Comparison of ENCODE assay signal across 19 cellular contexts in genomic region chr4:85913925-85914694, GRCh38.
A peak's percentile ranks its signal among the peaks of the same experiment; 100 is the strongest.
DNase-seq lines count a peak whose midpoint lies in the region; ATAC-seq and TF ChIP-seq lines count a peak whose summit lies in the region.
"Had no signal": no experiment of that assay in that cellular context is flagged by ENCODE, and none has a peak within 500 bp of the region (broad histone marks: within the 10 kb centered on the region; RNA-seq: fewer than 3 reads in every experiment).

No MANE protein-coding gene starts in this region.

- no peak for TF ChIP-seq CTCF in nephron progenitor cell (IDR thresholded peaks at IDR 0.05)

- peaks cover 26% of the 10 kb centered on the region for H3K36me3 Mint-ChIP-seq in nephron progenitor cell (ENCODE audit: low read depth)
- H3K36me3 Mint-ChIP-seq: CD4-positive, CD25-positive, alpha-beta regulatory T cell; CD8-positive, alpha-beta memory T cell had no signal

- no peak overlapping the region for H3K4me3 Mint-ChIP-seq in nephron progenitor cell
- H3K4me3 Mint-ChIP-seq: CD4-positive, CD25-positive, alpha-beta regulatory T cell; CD8-positive, alpha-beta memory T cell; GM23338; HFFc6; IgD-negative memory B cell had no signal

- H3K27ac Mint-ChIP-seq in nephron progenitor cell: peak overlapping the region; percentile 41
- H3K27ac Mint-ChIP-seq: CD4-positive, CD25-positive, alpha-beta regulatory T cell; CD8-positive, alpha-beta memory T cell; GM23338; HFFc6 had no signal

- ATAC-seq in GM21390 (IDR thresholded peaks at IDR 0.05; ENCODE audit: unreplicated experiment): no peak
- ATAC-seq: GM23338, HCT116, HepG2 had no signal

- peaks cover 6% of the 10 kb centered on the region for H3K4me1 Mint-ChIP-seq in nephron progenitor cell
- H3K4me1 Mint-ChIP-seq: CD4-positive, CD25-positive, alpha-beta regulatory T cell; CD8-positive, alpha-beta memory T cell; GM23338 had no signal

- DNase-seq in NCI-H526 treated with DMSO at 0.1 percent for 48 hours (lab: John Stamatoyannopoulos, UW) (peak; percentile 65), kidney tubule cell (ENCODE audit: low spot score) (peak; percentile 9), nephron progenitor cell (no peak), glomerular visceral epithelial cell (ENCODE audit: extremely low spot score) (no peak)
- DNase-seq in activated effector memory CD4-positive, alpha-beta T cell treated with Interleukin-2 at 50 U/mL for 16 hours: no peak
- no peak for DNase-seq in activated naive CD4-positive, alpha-beta T cell treated with anti-CD3 and anti-CD28 coated beads, Interleukin-2, amount 50 U/mL, for 16 hours
- DNase-seq: ACHN; BE2C; C1 segment of cervical spinal cord; CD4-positive, CD25-positive, alpha-beta regulatory T cell; CD8-positive, alpha-beta memory T cell; COR-L47; H7; HFFc6 had no signal

- peaks cover 11% of the 10 kb centered on the region for H3K9me3 Mint-ChIP-seq in nephron progenitor cell
- H3K9me3 Mint-ChIP-seq: HFFc6 had no signal

- no peaks in the 10 kb centered on the region for H3K27me3 Mint-ChIP-seq in nephron progenitor cell (ENCODE audit: low read depth, poor library complexity)
- H3K27me3 Mint-ChIP-seq: CD4-positive, CD25-positive, alpha-beta regulatory T cell; CD8-positive, alpha-beta memory T cell; IgD-negative memory B cell had no signal

Comparison
In these comparisons a context has a peak if more than half of its experiments do, and no peak if none do; other contexts are left out.
1. DNase-seq: peak in NCI-H526 treated with DMSO at 0.1 percent for 48 hours (single experiment) and kidney tubule cell (single experiment); none in nephron progenitor cell (single experiment), activated effector memory CD4-positive, alpha-beta T cell treated with Interleukin-2 at 50 U/mL for 16 hours (single experiment), glomerular visceral epithelial cell (single experiment) and activated naive CD4-positive, alpha-beta T cell treated with anti-CD3 and anti-CD28 coated beads, Interleukin-2, amount 50 U/mL, for 16 hours (single experiment).